In the genomic region with DNA sequence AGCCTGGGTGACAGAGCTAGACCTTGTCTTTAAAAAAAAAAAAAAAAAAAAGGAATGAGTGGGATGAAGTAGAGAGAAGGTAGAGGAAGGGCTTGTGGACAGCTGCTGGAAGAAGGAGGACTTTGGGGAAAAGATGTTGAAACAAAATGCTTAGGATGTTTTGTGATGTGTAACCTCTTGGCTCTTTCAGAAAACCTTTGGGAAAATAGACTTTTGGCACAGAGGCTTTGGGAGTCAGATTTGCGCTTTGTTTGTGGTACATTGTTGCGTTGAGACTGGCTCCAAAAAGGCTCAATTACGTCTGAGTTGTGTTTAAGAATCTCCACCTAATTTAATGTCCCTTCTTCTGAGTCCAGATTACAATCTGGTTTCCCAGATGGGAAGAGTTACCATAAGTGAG, we compare ENCODE assay signal across 26 cellular contexts.
"Had no signal": no experiment of that assay in that cellular context is flagged by ENCODE, and none has a peak within 500 bp of the region (broad histone marks: within the 10 kb centered on the region; RNA-seq: fewer than 3 reads in every experiment).

No MANE protein-coding gene starts in this region.

- H3K9me3 ChIP-seq: breast epithelium, colonic mucosa, gastrocnemius medialis, left lung, mucosa of descending colon, suprapubic skin, tibial artery, upper lobe of right lung had no signal

- H3K4me3 ChIP-seq: breast epithelium, colonic mucosa, dorsolateral prefrontal cortex, gastrocnemius medialis, left lung, lung, mucosa of descending colon, spleen, suprapubic skin, tibial artery, upper lobe of right lung had no signal

- ATAC-seq: gastrocnemius medialis; left lung; mucosa of descending colon; natural killer cell treated with Interleukin-12 subunit alpha and Interleukin-12 subunit beta and Interleukin-15 and Interleukin-18, amount 100 ng/mL, for 72 hours; right cardiac atrium; upper lobe of right lung had no signal

- H3K36me3 ChIP-seq: breast epithelium, colonic mucosa, gastrocnemius medialis, left lung, spleen, suprapubic skin, tibial artery, upper lobe of right lung had no signal

- H3K27me3 ChIP-seq: breast epithelium, colonic mucosa, dorsolateral prefrontal cortex, gastrocnemius medialis, left lung, spleen, suprapubic skin, tibial artery, upper lobe of right lung had no signal

- H3K4me1 ChIP-seq: breast epithelium, colonic mucosa, gastrocnemius medialis, suprapubic skin, tibial artery, upper lobe of right lung had no signal

- H3K27ac ChIP-seq: breast epithelium, colonic mucosa, dorsolateral prefrontal cortex, gastrocnemius medialis, left lung, spleen, suprapubic skin, tibial artery, upper lobe of right lung, VCaP had no signal

- DNase-seq: activated CD4-positive, alpha-beta T cell treated with anti-CD3 and anti-CD28 coated beads for 4 hours; activated CD4-positive, alpha-beta T cell treated with anti-CD3 and anti-CD28 coated beads, Interleukin-2, amount 50 U/mL, for 4 hours; activated CD8-positive, alpha-beta memory T cell treated with anti-CD3 and anti-CD28 coated beads for 24 hours; activated gamma-delta T cell; activated naive CD4-positive, alpha-beta T cell treated with anti-CD3 and anti-CD28 coated beads, Interleukin-2, amount 10 ng/mL, durations not matched to agents 7 days and 5 days; activated naive CD8-positive, alpha-beta T cell treated with anti-CD3 and anti-CD28 coated beads, Interleukin-2, amount 10 ng/mL, durations not matched to agents 7 days and 5 days; amygdala; cerebellar nuclear complex; colonic mucosa; dorsolateral prefrontal cortex; effector memory CD4-positive, alpha-beta T cell; gastrocnemius medialis; glutamatergic neuron; left lung; mucosa of descending colon; posterior cingulate gyrus; right cardiac atrium; spleen; stimulated activated naive CD4-positive, alpha-beta T cell; tibial artery; upper lobe of right lung had no signal
